Comparison of ENCODE assay signal across 17 cellular contexts in the genomic region with DNA sequence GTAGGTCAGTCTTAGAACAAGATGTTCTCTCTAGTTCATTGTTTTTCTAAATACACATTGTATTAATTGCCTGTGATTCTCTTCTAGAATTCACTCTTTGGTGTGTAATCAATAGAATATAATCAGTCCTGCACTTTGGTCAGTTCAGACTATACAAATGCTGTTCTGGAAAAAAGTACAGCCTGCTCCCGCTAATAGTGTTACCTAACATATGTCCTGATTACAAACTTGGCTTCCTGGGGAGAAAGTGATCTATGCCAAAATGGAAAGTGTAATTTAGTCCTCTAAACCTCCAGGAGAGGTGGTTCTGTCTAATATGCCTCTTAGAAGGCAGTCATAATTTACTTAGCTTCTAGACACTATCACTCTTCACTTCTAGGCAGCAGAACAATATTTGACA.
A peak's percentile ranks its signal among the peaks of the same experiment; 100 is the strongest.
DNase-seq lines count a peak whose midpoint lies in the region; ATAC-seq and TF ChIP-seq lines count a peak whose summit lies in the region.
"Had no signal": no experiment of that assay in that cellular context is flagged by ENCODE, and none has a peak within 500 bp of the region (broad histone marks: within the 10 kb centered on the region; RNA-seq: fewer than 3 reads in every experiment).

No MANE protein-coding gene starts in this region.

- H3K9me3 ChIP-seq in heart left ventricle (no peaks in the 10 kb centered on the region), right atrium auricular region (no peaks in the 10 kb centered on the region), body of pancreas (no peaks in the 10 kb centered on the region)
- H3K9me3 ChIP-seq: MG63 had no signal

- H3K4me3 ChIP-seq in heart left ventricle (no peak overlapping the region), right atrium auricular region (no peak overlapping the region), body of pancreas (no peak overlapping the region)
- H3K4me3 ChIP-seq: MG63 had no signal

- intact Hi-C loops in heart left ventricle (cut with DNase I) = no loop called here
- intact Hi-C loops in body of pancreas (cut with DNase I) = no loop called here
- intact Hi-C loops in left cardiac atrium (cut with DNase I) = no loop called here

- H3K27ac ChIP-seq in heart left ventricle (no peak overlapping the region), right atrium auricular region (no peak overlapping the region), body of pancreas (no peak overlapping the region)

- TF ChIP-seq POLR2A in heart left ventricle (IDR thresholded peaks at IDR 0.05) = no peak
- no peak for TF ChIP-seq POLR2A in body of pancreas (IDR thresholded peaks at IDR 0.05)

- no peaks in the 10 kb centered on the region for H3K36me3 ChIP-seq in heart left ventricle
- no peaks in the 10 kb centered on the region for H3K36me3 ChIP-seq in right atrium auricular region
- H3K36me3 ChIP-seq in body of pancreas (replicated peaks in 1 of 2; ENCODE audit: insufficient read depth in 1 of 2, low read depth in 2 of 2) = no peaks in the 10 kb centered on the region
- H3K36me3 ChIP-seq: MG63 had no signal

- no peak for TF ChIP-seq CTCF in heart left ventricle (IDR thresholded peaks at IDR 0.05)
- no peak for TF ChIP-seq CTCF in right atrium auricular region (IDR thresholded peaks at IDR 0.05)
- TF ChIP-seq CTCF in body of pancreas (IDR thresholded peaks at IDR 0.05) = no peak

- H3K27me3 ChIP-seq in heart left ventricle = no peaks in the 10 kb centered on the region
- no peaks in the 10 kb centered on the region for H3K27me3 ChIP-seq in right atrium auricular region
- no peaks in the 10 kb centered on the region for H3K27me3 ChIP-seq in body of pancreas
- H3K27me3 ChIP-seq: MG63 had no signal

- peak; percentile 41 to 78 (median 60) for ATAC-seq in heart left ventricle
- ATAC-seq in body of pancreas = peak; percentile 59
- ATAC-seq in left cardiac atrium = peak; percentile 19 to 59
- no peak for ATAC-seq in HG03521 (IDR thresholded peaks at IDR 0.05; ENCODE audit: unreplicated experiment)
- ATAC-seq: PC-3 had no signal

- H3K4me1 ChIP-seq in heart left ventricle (peaks cover 0 to 6% (median 0%) of the 10 kb centered on the region in 12 donors), right atrium auricular region (peaks cover 0 to 5% of the 10 kb centered on the region in 2 donors), body of pancreas (peaks cover 3% of the 10 kb centered on the region)

- DNase-seq in heart left ventricle (no peak), right atrium auricular region (ENCODE audit: low spot score) (no peak), body of pancreas (no peak), left cardiac atrium (no peak), activated T-cell treated with anti-CD3 and anti-CD28 coated beads for 4 hours (no peak), nucleus accumbens (lab: John Stamatoyannopoulos, UW) (no peak)
- DNase-seq: ACHN; CD4-positive, CD25-positive, alpha-beta regulatory T cell; DMS79; GF-D8; H7; MG63; NCI-H1105; NCI-H187; NCI-H526; PC-3 had no signal

- 40 to 50% (median 45%) methylated on average over 1 of the region's 1 CpG for WGBS in heart left ventricle, 4 donors
- 24 to 38% methylated on average over 1 of the region's 1 CpG for WGBS in body of pancreas, 2 donors
